In the genomic region with DNA sequence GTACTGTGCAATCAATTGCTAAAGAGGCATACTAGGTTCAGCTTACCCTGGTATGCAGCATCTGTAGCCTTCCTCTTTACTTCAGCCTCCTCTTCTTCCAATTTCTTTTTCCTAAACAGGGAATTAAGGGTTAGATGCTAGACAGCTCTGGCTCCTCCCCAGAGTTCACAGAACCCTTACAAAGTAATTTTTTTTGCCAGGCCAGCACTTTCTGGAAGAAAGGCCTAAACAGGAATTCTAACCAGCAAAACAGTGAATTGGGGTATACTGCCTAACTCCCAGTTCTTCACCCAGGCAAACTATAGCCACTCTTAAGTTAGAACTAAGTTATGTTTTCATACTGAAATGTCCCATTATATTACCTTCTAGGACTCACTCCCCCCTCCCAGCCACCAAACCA, we compare ENCODE assay signal across 33 cellular contexts. TPM values are rescaled to one million over a fixed set of nuclear protein-coding genes. Genes with fewer than 3 reads are reported as not detected.
"Had no signal": no experiment of that assay in that cellular context is flagged by ENCODE, and none has a peak within 500 bp of the region (broad histone marks: within the 10 kb centered on the region; RNA-seq: fewer than 3 reads in every experiment).

No MANE protein-coding gene starts in this region.

- H3K9me3 ChIP-seq: adrenal gland, body of pancreas, colonic mucosa, heart left ventricle had no signal

- ATAC-seq: activated CD4-positive, alpha-beta T cell treated with anti-CD3 and anti-CD28 coated beads for 36 hours; activated CD8-positive, alpha-beta memory T cell treated with anti-CD3 and anti-CD28 coated beads, Interleukin-2, amount 10 ng/mL, durations not matched to agents 7 days and 5 days; activated CD8-positive, alpha-beta T cell treated with anti-CD3 and anti-CD28 coated beads, Interleukin-2, amount 10 ng/mL, durations not matched to agents 7 days and 5 days; activated naive CD8-positive, alpha-beta T cell treated with anti-CD3 and anti-CD28 coated beads, Interleukin-2, amount 50 U/mL, for 24 hours; body of pancreas; esophagus mucosa; heart left ventricle had no signal

- H3K4me1 ChIP-seq: adrenal gland, body of pancreas, colonic mucosa, heart left ventricle had no signal

- FAIRE-seq: frontal cortex had no signal

- H3K4me3 ChIP-seq: adrenal gland, body of pancreas, colonic mucosa, dorsolateral prefrontal cortex, heart left ventricle had no signal

- H3K27ac ChIP-seq: adrenal gland, body of pancreas, colonic mucosa, dorsolateral prefrontal cortex, heart left ventricle had no signal

- H3K27me3 ChIP-seq: adrenal gland, body of pancreas, colonic mucosa, dorsolateral prefrontal cortex, heart left ventricle had no signal

- DNase-seq: activated CD4-positive, alpha-beta memory T cell treated with anti-CD3 and anti-CD28 coated beads for 36 hours; activated CD4-positive, alpha-beta T cell treated with anti-CD3 and anti-CD28 coated beads for 36 hours; activated CD4-positive, alpha-beta T cell treated with anti-CD3 and anti-CD28 coated beads, Interleukin-2, amount 10 ng/mL, durations not matched to agents 24 days and 14 days; activated CD4-positive, CD25-positive, alpha-beta regulatory T cell; activated CD4-positive, CD25-positive, alpha-beta regulatory T cell treated with anti-CD3 and anti-CD28 coated beads, Interleukin-2, amount 50 U/mL, for 72 hours; activated CD8-positive, alpha-beta memory T cell treated with anti-CD3 and anti-CD28 coated beads, Interleukin-2, amount 10 ng/mL, durations not matched to agents 7 days and 5 days; activated CD8-positive, alpha-beta memory T cell treated with anti-CD3 and anti-CD28 coated beads, Interleukin-2, amount 50 U/mL, for 4 hours; activated CD8-positive, alpha-beta T cell treated with anti-CD3 and anti-CD28 coated beads, Interleukin-2, amount 10 ng/mL, durations not matched to agents 7 days and 5 days; activated effector memory CD4-positive, alpha-beta T cell treated with anti-CD3 and anti-CD28 coated beads, Interleukin-2, amount 50 U/mL, for 16 hours; activated naive CD4-positive, alpha-beta T cell treated with anti-CD3 and anti-CD28 coated beads for 36 hours; activated naive CD8-positive, alpha-beta T cell treated with anti-CD3 and anti-CD28 coated beads for 36 hours; activated naive CD8-positive, alpha-beta T cell treated with anti-CD3 and anti-CD28 coated beads, Interleukin-2, amount 50 U/mL, for 24 hours; activated T-cell treated with anti-CD3 and anti-CD28 coated beads, Interleukin-2, amount 50 U/mL, for 1 hour; activated T-cell treated with anti-CD3 and anti-CD28 coated beads, Interleukin-2, amount 50 U/mL, for 48 hours; adrenal gland; amygdala; aorta; body of pancreas; caudate nucleus; colonic mucosa; dorsolateral prefrontal cortex; effector memory CD4-positive, alpha-beta T cell; endodermal cell; foreskin fibroblast; glutamatergic neuron; heart left ventricle; T-helper 2 cell had no signal

RNA-seq across cellular contexts. Expression of a gene that starts 31.1 kb away (rescaled TPM):
- total RNA-seq: activated CD4-positive, alpha-beta memory T cell treated with anti-CD3 and anti-CD28 coated beads for 36 hours; activated CD4-positive, alpha-beta T cell treated with anti-CD3 and anti-CD28 coated beads for 36 hours; activated CD4-positive, alpha-beta T cell treated with anti-CD3 and anti-CD28 coated beads, Interleukin-2, amount 10 ng/mL, durations not matched to agents 24 days and 14 days; activated CD8-positive, alpha-beta memory T cell treated with anti-CD3 and anti-CD28 coated beads for 36 hours; activated CD8-positive, alpha-beta memory T cell treated with anti-CD3 and anti-CD28 coated beads, Interleukin-2, amount 10 ng/mL, durations not matched to agents 7 days and 5 days; activated CD8-positive, alpha-beta T cell treated with anti-CD3 and anti-CD28 coated beads, Interleukin-2, amount 10 ng/mL, durations not matched to agents 7 days and 5 days; activated naive CD4-positive, alpha-beta T cell treated with anti-CD3 and anti-CD28 coated beads for 36 hours; activated naive CD8-positive, alpha-beta T cell treated with anti-CD3 and anti-CD28 coated beads for 36 hours; activated T-helper 1 cell treated with anti-CD3 and anti-CD28 coated beads, Interleukin-12 subunit alpha, Interleukin-12 subunit beta, Interleukin-2, Interleukin-4 antibody, amounts not matched to agents 30 ng/mL and 10 ng/mL and 1 ng/mL, durations not matched to agents 14 hours and 24 hours and 36 hours; activated T-helper 2 cell treated with anti-CD3 and anti-CD28 coated beads, Interferon-gamma antibody, Interleukin-2, Interleukin-4, amounts not matched to agents 10 μg/mL and 5 μg/mL and 100 μg/mL, durations not matched to agents 14 hours and 24 hours and 36 hours; colonic mucosa; T-helper 1 cell treated with Interleukin-12 subunit alpha and Interleukin-12 subunit beta and Interleukin-4 antibody, amounts not matched to agents 30 ng/mL and 1 ng/mL, for 36 hours had no signal
